ENCODE assay signal across 18 cellular contexts in the genomic region with DNA sequence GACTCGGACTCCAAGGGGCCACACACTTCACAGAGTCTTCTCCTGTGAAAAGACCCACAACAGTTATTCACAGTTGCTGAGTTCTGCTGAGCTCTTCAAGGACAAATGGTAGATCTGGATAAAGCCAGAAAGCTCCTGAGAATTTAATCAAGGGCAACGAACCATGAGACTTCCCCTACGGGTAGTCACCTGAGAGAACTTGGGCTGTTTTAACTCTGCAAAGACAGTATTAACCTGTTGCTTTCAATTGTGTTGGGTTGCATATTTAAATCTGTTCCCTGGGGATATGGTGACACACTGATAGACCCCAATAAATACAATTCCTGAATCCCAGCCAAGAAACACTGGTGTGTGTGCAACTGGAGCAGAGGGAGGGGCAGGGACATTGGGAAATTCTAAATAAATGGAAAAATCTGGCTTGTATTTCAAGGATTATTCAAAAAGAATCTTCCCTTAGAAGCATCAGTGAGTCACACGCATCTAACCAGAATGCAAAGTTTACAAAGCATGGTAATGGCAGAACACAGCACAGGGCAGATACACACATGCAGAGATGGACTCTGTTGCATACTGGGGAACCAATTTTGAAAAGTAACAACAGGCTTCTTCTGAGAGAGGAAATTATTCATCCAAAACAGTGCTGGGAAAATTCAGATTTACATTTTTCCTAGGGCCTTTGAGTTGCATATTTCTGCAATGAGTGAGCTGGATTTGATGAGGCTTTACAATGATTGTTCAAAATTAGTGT. TPM values are rescaled to one million over a fixed set of nuclear protein-coding genes. Genes with fewer than 3 reads are reported as not detected.
DNase-seq lines count a peak whose midpoint lies in the region; ATAC-seq and TF ChIP-seq lines count a peak whose summit lies in the region.
"Had no signal": no experiment of that assay in that cellular context is flagged by ENCODE, and none has a peak within 500 bp of the region (broad histone marks: within the 10 kb centered on the region; RNA-seq: fewer than 3 reads in every experiment).

No MANE protein-coding gene starts in this region.

- no TSS peak for BruUV-seq in mammary epithelial cell (replicated peaks; lab: Mats Ljungman, UMichigan)

- no peaks in the 10 kb centered on the region for H3K27me3 ChIP-seq in mammary epithelial cell (ENCODE audit: insufficient read depth, low read length)
- H3K27me3 ChIP-seq in kidney epithelial cell (ENCODE audit: control insufficient read depth, insufficient read depth, low read length): peaks cover 1% of the 10 kb centered on the region
- H3K27me3 ChIP-seq in prostate gland (replicated peaks; ENCODE audit: insufficient read depth): no peaks in the 10 kb centered on the region
- peaks cover 0 to 22% (median 0%) of the 10 kb centered on the region in 4 donors for H3K27me3 ChIP-seq in esophagus muscularis mucosa
- H3K27me3 ChIP-seq: stomach had no signal

- H3K36me3 ChIP-seq in mammary epithelial cell (ENCODE audit: insufficient read depth, low read length): no peaks in the 10 kb centered on the region
- H3K36me3 ChIP-seq in kidney epithelial cell (ENCODE audit: control insufficient read depth, insufficient read depth, low read length): no peaks in the 10 kb centered on the region
- H3K36me3 ChIP-seq in prostate gland: no peaks in the 10 kb centered on the region
- no peaks in the 10 kb centered on the region for H3K36me3 ChIP-seq in esophagus muscularis mucosa
- H3K36me3 ChIP-seq: stomach had no signal

- TF ChIP-seq CTCF in AG09319 (IDR thresholded peaks at IDR 0.05; ENCODE audit: low read depth, low read length) (no peak), HFFc6 (IDR thresholded peaks at IDR 0.05) (no peak), mammary epithelial cell (conservative IDR thresholded peaks at IDR 0.05 in 1 of 2, IDR thresholded peaks at IDR 0.05 in 1 of 2; ENCODE audit: extremely low read depth in 1 of 2, insufficient read depth in 1 of 2, low read depth in 1 of 2, low read length in 2 of 2) (no peak), kidney epithelial cell (IDR thresholded peaks at IDR 0.05; ENCODE audit: insufficient read depth, low read length, poor library complexity, severe bottlenecking) (no peak), prostate gland (IDR thresholded peaks at IDR 0.05) (no peak), esophagus muscularis mucosa (IDR thresholded peaks at IDR 0.05) (no peak)

- ATAC-seq in effector memory CD8-positive, alpha-beta T cell (replicated peaks): no peak
- ATAC-seq: activated CD8-positive, alpha-beta T cell treated with anti-CD3 and anti-CD28 coated beads, Interleukin-2, amount 10 ng/mL, durations not matched to agents 7 days and 5 days; left colon; naive thymus-derived CD8-positive, alpha-beta T cell; sciatic nerve had no signal

- no peak overlapping the region for H3K4me2 ChIP-seq in mammary epithelial cell (ENCODE audit: insufficient read depth, low read depth, low read length)

- no peak overlapping the region for H3K9ac ChIP-seq in mammary epithelial cell (ENCODE audit: insufficient read depth, low read length)

- no peaks in the 10 kb centered on the region for H4K20me1 ChIP-seq in mammary epithelial cell (ENCODE audit: insufficient read depth, low read length)

- intact Hi-C loops in mammary epithelial cell (cut with micrococcal nuclease) (no loop called here), prostate gland (cut with DNase I) (no loop called here), esophagus muscularis mucosa (cut with DNase I) (no loop called here)

- dilution Hi-C loops in mammary epithelial cell (cut with HindIII; ENCODE audit: low sequenced_read_pairs): no loop called here

- peak overlapping the region; percentile 68 for H3K27ac Mint-ChIP-seq in HFFc6
- H3K27ac Mint-ChIP-seq in effector memory CD8-positive, alpha-beta T cell: no peak overlapping the region
- H3K27ac Mint-ChIP-seq: activated CD8-positive, alpha-beta T cell treated with anti-CD3 and anti-CD28 coated beads, Interleukin-2, amount 10 ng/mL, durations not matched to agents 7 days and 5 days had no signal

- WGBS in mammary epithelial cell (ENCODE audit: low coverage, missing lambda C conversion rate): 87% methylated on average over 4 of the region's 4 CpGs
- WGBS in prostate gland: 57% methylated on average over 4 of the region's 4 CpGs
- 85% methylated on average over 4 of the region's 4 CpGs for WGBS in esophagus muscularis mucosa

- H3K4me1 ChIP-seq in mammary epithelial cell (ENCODE audit: insufficient read depth, low read length) (peaks cover 12% of the 10 kb centered on the region), prostate gland (replicated peaks) (no peaks in the 10 kb centered on the region), esophagus muscularis mucosa (peaks cover 0 to 7% (median 0%) of the 10 kb centered on the region in 4 donors)

- no peaks in the 10 kb centered on the region for H3K9me3 ChIP-seq in mammary epithelial cell (replicated peaks; ENCODE audit: insufficient read depth, low read length)
- H3K9me3 ChIP-seq in prostate gland: no peaks in the 10 kb centered on the region
- no peaks in the 10 kb centered on the region for H3K9me3 ChIP-seq in esophagus muscularis mucosa
- H3K9me3 ChIP-seq: stomach had no signal

- DNase-seq in AG09319 (ENCODE audit: extremely low read depth, low read depth) (peak; percentile 48), HFFc6 (peak; percentile 79), mammary epithelial cell (peak; percentile 51), kidney epithelial cell (ENCODE audit: low read depth) (peak; percentile 26), prostate gland (ENCODE audit: low spot score) (no peak), esophagus muscularis mucosa (ENCODE audit: extremely low spot score) (no peak)
- DNase-seq in activated CD4-positive, alpha-beta T cell treated with anti-CD3 and anti-CD28 coated beads, Interleukin-2, amount 50 U/mL, for 4 hours: no peak
- DNase-seq in effector memory CD8-positive, alpha-beta T cell: no peak
- DNase-seq: activated CD8-positive, alpha-beta T cell treated with anti-CD3 and anti-CD28 coated beads, Interleukin-2, amount 10 ng/mL, durations not matched to agents 7 days and 5 days; activated gamma-delta T cell treated with Interleukin-2 at 50 U/mL for 16 hours; left colon; naive thymus-derived CD8-positive, alpha-beta T cell; NCI-H2227 treated with DMSO at 0.1 percent for 48 hours; stomach had no signal

- H3K4me3 ChIP-seq in mammary epithelial cell (replicated peaks in 1 of 3; ENCODE audit: insufficient read depth in 1 of 3, low read depth in 2 of 3, low read length in 3 of 3) (no peak overlapping the region), kidney epithelial cell (ENCODE audit: low read depth, low read length) (no peak overlapping the region), prostate gland (no peak overlapping the region), esophagus muscularis mucosa (no peak overlapping the region)
- H3K4me3 ChIP-seq: stomach had no signal

- no peaks in the 10 kb centered on the region for H3K36me3 Mint-ChIP-seq in HFFc6 (ENCODE audit: low read depth)
- H3K36me3 Mint-ChIP-seq in effector memory CD8-positive, alpha-beta T cell (ENCODE audit: insufficient read depth): peaks cover 5% of the 10 kb centered on the region
- H3K36me3 Mint-ChIP-seq: naive thymus-derived CD8-positive, alpha-beta T cell had no signal

- CTCF ChIA-PET in mammary epithelial cell (lab: Charles Lee; ENCODE audit: low non-redundant PET): no interaction called here

- H3K27ac ChIP-seq in mammary epithelial cell (ENCODE audit: insufficient read depth, low read depth, low read length) (no peak overlapping the region), prostate gland (no peak overlapping the region), esophagus muscularis mucosa (replicated peaks in 1 of 4) (no peak overlapping the region)
- H3K27ac ChIP-seq: stomach had no signal

- H3K4me1 Mint-ChIP-seq in HFFc6 (ENCODE audit: low read depth): peaks cover 65% of the 10 kb centered on the region
- H3K4me1 Mint-ChIP-seq in effector memory CD8-positive, alpha-beta T cell (ENCODE audit: low read depth in 2 of 2): peaks cover 0 to 5% of the 10 kb centered on the region in 2 donors

- in situ Hi-C loops in mammary epithelial cell (cut with MboI; ENCODE audit: low sequenced_read_pairs in 2 of 2): no loop called here

- H3K4me3 Mint-ChIP-seq in HFFc6: peak overlapping the region; percentile 40
- H3K4me3 Mint-ChIP-seq in effector memory CD8-positive, alpha-beta T cell: no peak overlapping the region
- H3K4me3 Mint-ChIP-seq: activated CD8-positive, alpha-beta T cell treated with anti-CD3 and anti-CD28 coated beads, Interleukin-2, amount 10 ng/mL, durations not matched to agents 7 days and 5 days; naive thymus-derived CD8-positive, alpha-beta T cell had no signal

- H3K9me3 Mint-ChIP-seq in HFFc6: no peaks in the 10 kb centered on the region
- no peaks in the 10 kb centered on the region for H3K9me3 Mint-ChIP-seq in effector memory CD8-positive, alpha-beta T cell
- H3K9me3 Mint-ChIP-seq: naive thymus-derived CD8-positive, alpha-beta T cell had no signal

- no peaks in the 10 kb centered on the region for H3K27me3 Mint-ChIP-seq in HFFc6 (ENCODE audit: insufficient read depth)
- H3K27me3 Mint-ChIP-seq in effector memory CD8-positive, alpha-beta T cell: peaks cover 0 to 10% of the 10 kb centered on the region in 2 donors

- no peaks in the 10 kb centered on the region for H3K79me2 ChIP-seq in mammary epithelial cell (ENCODE audit: insufficient read depth, low read length)

- TF ChIP-seq POLR2A in prostate gland (IDR thresholded peaks at IDR 0.05) (no peak), esophagus muscularis mucosa (IDR thresholded peaks at IDR 0.05; ENCODE audit: low read depth) (no peak)

- no peak overlapping the region for H2AFZ ChIP-seq in mammary epithelial cell (ENCODE audit: low read depth, low read length)

- TF ChIP-seq EP300 in esophagus muscularis mucosa (IDR thresholded peaks at IDR 0.05): no peak

RNA-seq across cellular contexts. Expression of gene KCNJ1, which starts 4.0 kb away (rescaled TPM):
- total RNA-seq in HFFc6 (2021; fragmentation: NEBNext Ultra II Directional; extraction: Animal tissue kit (Norgen Biotek cat#: 25700)): not detected
- total RNA-seq in mammary epithelial cell (not detected), kidney epithelial cell (not detected in 2 replicates), prostate gland (not detected), esophagus muscularis mucosa (not detected)
- polyA plus RNA-seq in mammary epithelial cell: 0.06 TPM
- not detected for polyA minus RNA-seq in mammary epithelial cell
- total RNA-seq: activated CD8-positive, alpha-beta T cell treated with anti-CD3 and anti-CD28 coated beads, Interleukin-2, amount 10 ng/mL, durations not matched to agents 7 days and 5 days; cerebellum; frontal cortex; left colon; naive thymus-derived CD8-positive, alpha-beta T cell; stomach; T-helper 2 cell treated with Interferon-gamma antibody and Interleukin-4, amounts not matched to agents 100 ng/mL and 5 ng/mL, for 36 hours had no signal
- polyA plus RNA-seq: naive thymus-derived CD8-positive, alpha-beta T cell had no signal

RNA-seq across cellular contexts. Expression of gene KCNJ5, which starts 28.1 kb away (rescaled TPM):
- not detected for total RNA-seq in HFFc6 (2021; fragmentation: NEBNext Ultra II Directional; extraction: Animal tissue kit (Norgen Biotek cat#: 25700))
- total RNA-seq in mammary epithelial cell: 10 to 100 TPM in 1 of 2 donors, 1 to 10 TPM in 1; 1.2 to 63.7 TPM
- 1.7 TPM for polyA plus RNA-seq in mammary epithelial cell
- 1.1 TPM for polyA minus RNA-seq in mammary epithelial cell
- total RNA-seq in kidney epithelial cell: 3.4 and 4.0 TPM in 2 replicates
- 1 to 10 TPM; 3.9 to 4.7 TPM for total RNA-seq in prostate gland
- 1 to 10 TPM in 2 of 4 donors, under 1 TPM in 2; 0.80 to 3.8 (median 1.00) TPM for total RNA-seq in esophagus muscularis mucosa
- total RNA-seq: activated CD8-positive, alpha-beta T cell treated with anti-CD3 and anti-CD28 coated beads, Interleukin-2, amount 10 ng/mL, durations not matched to agents 7 days and 5 days; naive thymus-derived CD8-positive, alpha-beta T cell; T-helper 2 cell treated with Interferon-gamma antibody and Interleukin-4, amounts not matched to agents 100 ng/mL and 5 ng/mL, for 36 hours had no signal
- polyA plus RNA-seq: naive thymus-derived CD8-positive, alpha-beta T cell had no signal

Comparison
In these comparisons a context has a peak if more than half of its experiments do, and no peak if none do; other contexts are left out.
1. DNase-seq: peak in AG09319 (single experiment), HFFc6 (single experiment), mammary epithelial cell (single experiment) and kidney epithelial cell (single experiment); none in activated CD4-positive, alpha-beta T cell treated with anti-CD3 and anti-CD28 coated beads, Interleukin-2, amount 50 U/mL, for 4 hours (0 of 2), prostate gland (single experiment), esophagus muscularis mucosa (single experiment) and effector memory CD8-positive, alpha-beta T cell (0 of 3).